ENCODE assay signal across 10 cellular contexts in genomic region chr3:151265866-151266265, GRCh38. TPM values are rescaled to one million over a fixed set of nuclear protein-coding genes. Genes with fewer than 3 reads are reported as not detected.
DNase-seq lines count a peak whose midpoint lies in the region; ATAC-seq, FAIRE-seq and TF ChIP-seq lines count a peak whose summit lies in the region.
"Had no signal": no experiment of that assay in that cellular context is flagged by ENCODE, and none has a peak within 500 bp of the region (broad histone marks: within the 10 kb centered on the region; RNA-seq: fewer than 3 reads in every experiment).

No MANE protein-coding gene starts in this region.

- H3K9me3 ChIP-seq in right lobe of liver (no peaks in the 10 kb centered on the region), HepG2 (ENCODE audit: low read length) (no peaks in the 10 kb centered on the region), transverse colon (no peaks in the 10 kb centered on the region)

- 0 out of 2 replicates have a peak, but pooled peaks cover 3% of the 10 kb centered on the region for H3K36me3 Mint-ChIP-seq in WTC11

- H3K4me3 ChIP-seq in right lobe of liver (no peak overlapping the region), HepG2 (replicated peaks in 1 of 3; ENCODE audit: insufficient read depth in 1 of 3, low read depth in 2 of 3, low read length in 3 of 3) (no peak overlapping the region), transverse colon (no peak overlapping the region)

- WGBS in right lobe of liver (ENCODE audit: insufficient coverage, low coverage, low lambda C conversion rate, missing lambda C conversion rate): 63% methylated on average over 5 of the region's 5 CpGs
- WGBS in HepG2 (ENCODE audit: low lambda C conversion rate): 55% methylated on average over 3 of the region's 5 CpGs
- WGBS in transverse colon (ENCODE audit: low coverage in 1 of 2), 2 donors: 65 to 77% methylated on average over 4 to 5 of the region's 5 CpGs

- H3K27ac ChIP-seq in right lobe of liver: no peak overlapping the region
- no peak overlapping the region for H3K27ac ChIP-seq in HepG2 (ENCODE audit: extremely low read length, insufficient read depth, low read length)
- peak overlapping the region; percentile 58 to 82 (median 76) for H3K27ac ChIP-seq in transverse colon

- H2AFZ ChIP-seq in HepG2 (ENCODE audit: low read length): no peak overlapping the region

- no peaks in the 10 kb centered on the region for H4K20me1 ChIP-seq in HepG2 (ENCODE audit: insufficient read depth, low read length)

- FAIRE-seq in HepG2 (lab: Jason Lieb, UNC) (no peak), RCC 7860 (lab: Jason Lieb, UNC) (no peak)
- FAIRE-seq: TTC549 had no signal

- in situ Hi-C loops in HepG2 (cut with HindIII; ENCODE audit: extremely low pct_ligation_motif_present, low pct_unique_long_range_greater_than_20kb) (no loop called here), transverse colon (cut with MboI; ENCODE audit: low pct_ligation_motif_present in 1 of 4, low pct_unique_long_range_greater_than_20kb in 1 of 4, low sequenced_read_pairs in 3 of 4) (no loop called here)

- H3K27ac Mint-ChIP-seq in WTC11: peak overlapping the region; percentile 61

- TF ChIP-seq POLR2A in right lobe of liver (IDR thresholded peaks at IDR 0.05) (no peak), HepG2 (IDR thresholded peaks at IDR 0.05; ENCODE audit: insufficient read depth in 1 of 2, low read depth in 2 of 2, low read length in 2 of 2) (no peak), transverse colon (IDR thresholded peaks at IDR 0.05) (no peak)

- H3K27me3 Mint-ChIP-seq in WTC11 (ENCODE audit: low read depth): no peaks in the 10 kb centered on the region

- no peaks in the 10 kb centered on the region for H3K79me2 ChIP-seq in HepG2 (ENCODE audit: insufficient read depth, low read length)

- no peaks in the 10 kb centered on the region for H3K9me3 Mint-ChIP-seq in WTC11

- ATAC-seq in right lobe of liver (peak in 3 of 4 donors; percentile 44 to 54 (median 52)), HepG2 (no peak), HG03196 (IDR thresholded peaks at IDR 0.05; ENCODE audit: unreplicated experiment) (peak; percentile 96), WTC11 (peak; percentile 93)

- TF ChIP-seq CTCF in right lobe of liver (IDR thresholded peaks at IDR 0.05) (no peak), HepG2 (CRISPR knock-in tag; IDR thresholded peaks at IDR 0.05) (no peak), WTC11 (IDR thresholded peaks at IDR 0.05) (no peak), transverse colon (IDR thresholded peaks at IDR 0.05) (no peak)

- intact Hi-C loops in right lobe of liver (cut with DNase I) (no loop called here), HepG2 (cut with micrococcal nuclease; ENCODE audit: unreplicated experiment) (no loop called here), transverse colon (cut with DNase I; ENCODE audit: low total_unique reads) (no loop called here)

- H3K4me1 ChIP-seq in right lobe of liver (no peaks in the 10 kb centered on the region), HepG2 (ENCODE audit: insufficient read depth, low read length) (no peaks in the 10 kb centered on the region), transverse colon (peaks cover 0 to 38% (median 6%) of the 10 kb centered on the region in 4 donors)

- CTCF ChIA-PET in HepG2 (lab: Yijun Ruan, JAX; ENCODE audit: low intra/inter-chr PET ratio, low total read pairs): no interaction called here
- CTCF ChIA-PET in WTC11 (lab: Charles Lee): no interaction called here

- no peaks in the 10 kb centered on the region for H3K36me3 ChIP-seq in right lobe of liver
- no peaks in the 10 kb centered on the region for H3K36me3 ChIP-seq in HepG2 (replicated peaks in 1 of 2; ENCODE audit: control insufficient read depth in 1 of 2, insufficient read depth in 2 of 2, low read length in 2 of 2)
- H3K36me3 ChIP-seq in transverse colon: no peaks in the 10 kb centered on the region

- H3K4me3 Mint-ChIP-seq in WTC11: no peak overlapping the region

- TF ChIP-seq EP300 in HepG2 (IDR thresholded peaks at IDR 0.05; ENCODE audit: low read depth in 2 of 2, low read length in 2 of 2) (no peak), HepG2 (CRISPR knock-in tag; IDR thresholded peaks at IDR 0.05; ENCODE audit: borderline replicate concordance) (no peak), transverse colon (IDR thresholded peaks at IDR 0.05; ENCODE audit: low read depth) (no peak)

- H3K4me2 ChIP-seq in HepG2 (ENCODE audit: low read depth, low read length): no peak overlapping the region

- peaks cover 33% of the 10 kb centered on the region for H3K4me1 Mint-ChIP-seq in WTC11

- no peak for DNase-seq in right lobe of liver
- DNase-seq in HepG2 (ENCODE audit: low spot score): no peak
- DNase-seq in WTC11 (ENCODE audit: low spot score): peak; percentile 51
- peak; percentile 53 for DNase-seq in transverse colon
- no peak for DNase-seq in RCC 7860 (ENCODE audit: low spot score)
- DNase-seq in mucosa of gallbladder (ENCODE audit: low spot score): no peak
- DNase-seq in stimulated activated CD4-positive, alpha-beta T cell treated with anti-CD3 and anti-CD28 coated beads, Interleukin-1b, Interleukin-23, amount 100 ng/mL, for 48 hours: no peak

- no TSS peak for BruUV-seq in HepG2 (replicated peaks; lab: Mats Ljungman, UMichigan)

- POLR2A ChIA-PET in HepG2 (lab: Yijun Ruan, JAX): no interaction called here
- POLR2A ChIA-PET in WTC11 (lab: Charles Lee): no interaction called here

- H3K9ac ChIP-seq in HepG2 (ENCODE audit: insufficient read depth, low read depth, low read length): no peak overlapping the region

- no peak for TF ChIP-seq RAD21 in HepG2 (CRISPR knock-in tag; IDR thresholded peaks at IDR 0.05)

- H3K27me3 ChIP-seq in right lobe of liver (no peaks in the 10 kb centered on the region), HepG2 (ENCODE audit: control insufficient read depth in 1 of 2, insufficient read depth in 2 of 2, low read length in 2 of 2) (no peaks in the 10 kb centered on the region; a peak in 1 of 5 replicates), transverse colon (no peaks in the 10 kb centered on the region)

TF ChIP-seq in HepG2, 621 proteins besides CTCF, POLR2A, EP300 and RAD21:
- no peak for TF ChIP-seq TAF1 (CRISPR knock-in tag; IDR thresholded peaks at IDR 0.05)

TF ChIP-seq in WTC11, 78 proteins besides CTCF, POLR2A, EP300 and RAD21 (continues in another document):
- no peak for TF ChIP-seq ZBTB21 (CRISPR knock-in tag; IDR thresholded peaks at IDR 0.05; ENCODE audit: borderline replicate concordance)
- no peak for TF ChIP-seq TEAD1 (CRISPR knock-in tag; IDR thresholded peaks at IDR 0.05)
- no peak for TF ChIP-seq GABPB1 (CRISPR knock-in tag; IDR thresholded peaks at IDR 0.05)

RNA-seq across cellular contexts. Expression of gene P2RY14, which starts 12.5 kb away (rescaled TPM):
- total RNA-seq in right lobe of liver: under 1 TPM in 3 of 6 experiments, not detected in 3; 0.12 to 0.18 (median 0.12) TPM
- not detected in 2 replicates for total RNA-seq in HepG2 (2016; rRNA removed; fragmentation: Illumina TruSeq; extraction: Trizol)
- not detected in 2 replicates for total RNA-seq in HepG2 (2016; cell fraction: cytosol; rRNA removed; fragmentation: Illumina TruSeq; extraction: Trizol; ENCODE audit: low read depth)
- not detected in 2 replicates for total RNA-seq in HepG2 (2016; cell fraction: insoluble cytoplasmic fraction; rRNA removed; fragmentation: Illumina TruSeq; extraction: Trizol)
- total RNA-seq in HepG2 (2016; cell fraction: membrane; rRNA removed; fragmentation: Illumina TruSeq; extraction: Trizol): not detected in 2 replicates
- total RNA-seq in HepG2 (2016; cell fraction: nucleus; rRNA removed; fragmentation: Illumina TruSeq; extraction: Trizol): not detected in 2 replicates
- not detected in 2 replicates for polyA plus RNA-seq in HepG2 (2011; rRNA removed)
- not detected in 2 replicates for polyA plus RNA-seq in HepG2 (2011; cell fraction: cytosol; rRNA removed)
- polyA plus RNA-seq in HepG2 (2011; cell fraction: nucleus; rRNA removed): not detected in 2 replicates
- not detected in 2 replicates for polyA plus RNA-seq in HepG2 (2012)
- polyA plus RNA-seq in HepG2 (2016; cell fraction: cytosol; fragmentation: Illumina TruSeq; extraction: Trizol; ENCODE audit: low read depth): not detected in 2 replicates
- polyA plus RNA-seq in HepG2 (2016; cell fraction: insoluble cytoplasmic fraction; fragmentation: Illumina TruSeq; extraction: Trizol; ENCODE audit: low read depth): not detected in 2 replicates
- not detected in 2 replicates for polyA plus RNA-seq in HepG2 (2016; cell fraction: membrane; fragmentation: Illumina TruSeq; extraction: Trizol; ENCODE audit: low read depth)
- polyA plus RNA-seq in HepG2 (2016; cell fraction: nucleus; fragmentation: Illumina TruSeq; extraction: Trizol; ENCODE audit: insufficient read depth, low read depth): not detected in 2 replicates
- not detected in 2 replicates for polyA minus RNA-seq in HepG2 (2011; rRNA and poly(A)+ RNA removed; ENCODE audit: low replicate concordance)
- not detected in 2 replicates for polyA minus RNA-seq in HepG2 (2011; cell fraction: cytosol; rRNA and poly(A)+ RNA removed)
- polyA minus RNA-seq in HepG2 (2011; cell fraction: nucleus; rRNA and poly(A)+ RNA removed): not detected in 2 replicates
- 0.07 TPM in 1 of 3 replicates, not detected in the others for total RNA-seq in WTC11 (2021)
- 10 to 100 TPM in 1 of 4 donors, 1 to 10 TPM in 1, under 1 TPM in 1, not detected in 1; 0.60 to 11.3 (median 7.2) TPM for total RNA-seq in transverse colon
- 14.6 TPM for total RNA-seq in mucosa of gallbladder
- total RNA-seq: glomerular endothelial cell had no signal

RNA-seq across cellular contexts. Expression of gene GPR87, which starts 50.8 kb away (rescaled TPM):
- not detected for total RNA-seq in right lobe of liver
- total RNA-seq in HepG2 (2016; rRNA removed; fragmentation: Illumina TruSeq; extraction: Trizol): not detected in 2 replicates
- not detected in 2 replicates for total RNA-seq in HepG2 (2016; cell fraction: cytosol; rRNA removed; fragmentation: Illumina TruSeq; extraction: Trizol; ENCODE audit: low read depth)
- not detected in 2 replicates for total RNA-seq in HepG2 (2016; cell fraction: insoluble cytoplasmic fraction; rRNA removed; fragmentation: Illumina TruSeq; extraction: Trizol)
- not detected in 2 replicates for total RNA-seq in HepG2 (2016; cell fraction: membrane; rRNA removed; fragmentation: Illumina TruSeq; extraction: Trizol)
- total RNA-seq in HepG2 (2016; cell fraction: nucleus; rRNA removed; fragmentation: Illumina TruSeq; extraction: Trizol): not detected in 2 replicates
- 0.05 TPM in 1 of 2 replicates, not detected in the other for polyA plus RNA-seq in HepG2 (2011; rRNA removed)
- polyA plus RNA-seq in HepG2 (2011; cell fraction: cytosol; rRNA removed): not detected in 2 replicates
- not detected in 2 replicates for polyA plus RNA-seq in HepG2 (2011; cell fraction: nucleus; rRNA removed)
- not detected in 2 replicates for polyA plus RNA-seq in HepG2 (2012)
- not detected in 2 replicates for polyA plus RNA-seq in HepG2 (2016; cell fraction: cytosol; fragmentation: Illumina TruSeq; extraction: Trizol; ENCODE audit: low read depth)
- polyA plus RNA-seq in HepG2 (2016; cell fraction: insoluble cytoplasmic fraction; fragmentation: Illumina TruSeq; extraction: Trizol; ENCODE audit: low read depth): not detected in 2 replicates
- polyA plus RNA-seq in HepG2 (2016; cell fraction: membrane; fragmentation: Illumina TruSeq; extraction: Trizol; ENCODE audit: low read depth): not detected in 2 replicates
- not detected in 2 replicates for polyA plus RNA-seq in HepG2 (2016; cell fraction: nucleus; fragmentation: Illumina TruSeq; extraction: Trizol; ENCODE audit: insufficient read depth, low read depth)
- polyA minus RNA-seq in HepG2 (2011; rRNA and poly(A)+ RNA removed; ENCODE audit: low replicate concordance): not detected in 2 replicates
- polyA minus RNA-seq in HepG2 (2011; cell fraction: cytosol; rRNA and poly(A)+ RNA removed): not detected in 2 replicates
- not detected in 2 replicates for polyA minus RNA-seq in HepG2 (2011; cell fraction: nucleus; rRNA and poly(A)+ RNA removed)
- 0.16 TPM in 1 of 3 replicates, not detected in the others for total RNA-seq in WTC11 (2021)
- total RNA-seq in transverse colon: not detected
- total RNA-seq in mucosa of gallbladder: not detected

Comparison
In these comparisons a context has a peak if more than half of its experiments do, and no peak if none do; other contexts are left out.
1. DNase-seq: peak in WTC11 (single experiment) and transverse colon (single experiment); none in right lobe of liver (0 of 3), HepG2 (single experiment), RCC 7860 (single experiment), mucosa of gallbladder (single experiment) and stimulated activated CD4-positive, alpha-beta T cell treated with anti-CD3 and anti-CD28 coated beads, Interleukin-1b, Interleukin-23, amount 100 ng/mL, for 48 hours (single experiment).
2. H3K27ac ChIP-seq: peak in transverse colon (4 of 4); none in right lobe of liver (0 of 3) and HepG2 (single experiment).